23 cellular contexts compared by ENCODE assay signal in genomic region chrX:107445146-107445545, GRCh38. TPM values are rescaled to one million over a fixed set of nuclear protein-coding genes. Genes with fewer than 3 reads are reported as not detected.
"Had no signal": no experiment of that assay in that cellular context is flagged by ENCODE, and none has a peak within 500 bp of the region (broad histone marks: within the 10 kb centered on the region; RNA-seq: fewer than 3 reads in every experiment).

No MANE protein-coding gene starts in this region.

- H3K4me3 Mint-ChIP-seq: activated CD4-positive, alpha-beta T cell treated with anti-CD3 and anti-CD28 coated beads, Interleukin-2, amount 10 ng/mL, durations not matched to agents 24 days and 14 days; activated naive CD4-positive, alpha-beta T cell treated with anti-CD3 and anti-CD28 coated beads for 36 hours; activated naive CD8-positive, alpha-beta T cell; activated T-cell treated with anti-CD3 and anti-CD28 coated beads, Interleukin-2, amount 50 U/mL, for 4 hours; brain; central memory CD8-positive, alpha-beta T cell; T-helper 17 cell had no signal

- H3K9me3 Mint-ChIP-seq: activated B cell treated with CpG ODN at 0.5 μM for 24 hours; activated CD4-positive, alpha-beta T cell treated with anti-CD3 and anti-CD28 coated beads, Interleukin-2, amount 10 ng/mL, durations not matched to agents 24 days and 14 days; activated naive CD4-positive, alpha-beta T cell treated with anti-CD3 and anti-CD28 coated beads for 36 hours; activated T-cell treated with anti-CD3 and anti-CD28 coated beads, Interleukin-2, amount 50 U/mL, for 4 hours; central memory CD8-positive, alpha-beta T cell had no signal

- H3K36me3 Mint-ChIP-seq: activated naive CD8-positive, alpha-beta T cell; brain had no signal

- ATAC-seq: activated T-cell treated with anti-CD3 and anti-CD28 coated beads, Interleukin-2, amount 50 U/mL, for 4 hours; PC-3; T-helper 17 cell had no signal

- DNase-seq: activated B cell treated with CpG ODN at 0.5 μM for 24 hours; activated CD4-positive, alpha-beta T cell treated with anti-CD3 and anti-CD28 coated beads for 1 hour; activated CD4-positive, alpha-beta T cell treated with anti-CD3 and anti-CD28 coated beads, Interleukin-2, amount 10 ng/mL, durations not matched to agents 24 days and 14 days; activated CD4-positive, alpha-beta T cell treated with anti-CD3 and anti-CD28 coated beads, Interleukin-2, amount 50 U/mL, for 48 hours; activated gamma-delta T cell; activated naive CD4-positive, alpha-beta T cell treated with anti-CD3 and anti-CD28 coated beads for 36 hours; activated T-cell treated with anti-CD3 and anti-CD28 coated beads, Interleukin-2, amount 50 U/mL, for 4 hours; amygdala; KG1; NCI-H1048; NCI-H1436 treated with DMSO at 0.1 percent for 48 hours; NCI-H187 treated with DMSO at 0.1 percent for 48 hours; NCI-H2107; NCI-H446 treated with DMSO at 0.1 percent for 48 hours; NCI-H524 treated with DMSO at 0.1 percent for 48 hours; NCI-H82; PC-3; SHP77; T-helper 17 cell; T-helper 9 cell had no signal

- H3K27me3 Mint-ChIP-seq: activated B cell treated with CpG ODN at 0.5 μM for 24 hours had no signal

- H3K4me1 Mint-ChIP-seq: activated CD4-positive, alpha-beta T cell treated with anti-CD3 and anti-CD28 coated beads, Interleukin-2, amount 10 ng/mL, durations not matched to agents 24 days and 14 days had no signal

- H3K27ac Mint-ChIP-seq: activated CD4-positive, alpha-beta T cell treated with anti-CD3 and anti-CD28 coated beads, Interleukin-2, amount 10 ng/mL, durations not matched to agents 24 days and 14 days; activated naive CD4-positive, alpha-beta T cell treated with anti-CD3 and anti-CD28 coated beads for 36 hours; activated naive CD8-positive, alpha-beta T cell; brain; T-helper 17 cell had no signal

RNA-seq across cellular contexts. Expression of gene FRMPD3, which starts 4.3 kb away (rescaled TPM):
- total RNA-seq: activated CD4-positive, alpha-beta T cell treated with anti-CD3 and anti-CD28 coated beads, Interleukin-2, amount 10 ng/mL, durations not matched to agents 24 days and 14 days; activated naive CD4-positive, alpha-beta T cell treated with anti-CD3 and anti-CD28 coated beads for 36 hours; activated T-cell treated with anti-CD3 and anti-CD28 coated beads, Interleukin-2, amount 50 U/mL, for 4 hours had no signal
